10 cellular contexts compared by ENCODE assay signal in the genomic region with DNA sequence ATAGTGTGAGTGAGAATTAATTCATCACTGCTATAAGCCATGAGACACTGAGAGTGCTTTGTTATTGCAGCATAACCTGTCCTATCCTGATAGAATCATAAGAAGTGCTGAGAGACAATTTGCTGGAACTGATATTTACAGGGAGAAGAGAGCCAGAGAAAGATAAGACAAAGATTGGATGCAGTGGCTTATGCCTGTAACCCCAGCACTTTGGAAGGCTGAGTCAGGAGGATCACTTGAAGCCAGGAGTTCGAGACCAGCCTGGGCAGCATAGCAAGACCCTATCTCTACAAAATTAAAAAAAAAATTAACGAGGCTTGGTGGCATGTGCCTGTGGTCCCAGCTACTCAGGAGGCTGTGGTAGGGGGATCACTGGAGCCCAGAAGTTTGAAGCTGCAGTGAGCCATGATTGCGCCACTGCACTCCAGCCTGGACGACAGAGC. TPM values are rescaled to one million over a fixed set of nuclear protein-coding genes. Genes with fewer than 3 reads are reported as not detected.
DNase-seq lines count a peak whose midpoint lies in the region; ATAC-seq and TF ChIP-seq lines count a peak whose summit lies in the region.
"Had no signal": no experiment of that assay in that cellular context is flagged by ENCODE, and none has a peak within 500 bp of the region (broad histone marks: within the 10 kb centered on the region; RNA-seq: fewer than 3 reads in every experiment).

No MANE protein-coding gene starts in this region.

- H3K27me3 ChIP-seq in liver (ENCODE audit: control insufficient read depth in 4 of 4, insufficient read depth in 4 of 4, low read length in 3 of 4) (no peaks in the 10 kb centered on the region), thymus (ENCODE audit: control insufficient read depth, insufficient read depth) (no peaks in the 10 kb centered on the region), prostate gland (replicated peaks; ENCODE audit: insufficient read depth) (no peaks in the 10 kb centered on the region)
- H3K27me3 ChIP-seq: SJCRH30 had no signal

- no peak for TF ChIP-seq RAD21 in liver (IDR thresholded peaks at IDR 0.05)

- WGBS in liver, result 93% methylated on average over 4 of the region's 4 CpGs
- WGBS in thymus, result 91% methylated on average over 4 of the region's 4 CpGs
- 91% methylated on average over 4 of the region's 4 CpGs for WGBS in prostate gland

- no peak overlapping the region for H3K4me3 ChIP-seq in liver (ENCODE audit: low read depth in 1 of 3, low read length in 3 of 3)
- H3K4me3 ChIP-seq in thymus (ENCODE audit: low read length), result no peak overlapping the region
- H3K4me3 ChIP-seq in prostate gland, result no peak overlapping the region
- H3K4me3 ChIP-seq: SJCRH30 had no signal

- TF ChIP-seq CTCF in liver (IDR thresholded peaks at IDR 0.05; ENCODE audit: low read depth, low read length, missing input control) (no peak), prostate gland (IDR thresholded peaks at IDR 0.05) (no peak)

- peaks cover 6 to 62% (median 28%) of the 10 kb centered on the region in 4 donors for H3K4me1 ChIP-seq in liver (ENCODE audit: control insufficient read depth in 4 of 4, insufficient read depth in 4 of 4, low read length in 3 of 4)
- H3K4me1 ChIP-seq in thymus (ENCODE audit: control insufficient read depth, insufficient read depth, low read length), result peaks cover 19% of the 10 kb centered on the region
- no peaks in the 10 kb centered on the region for H3K4me1 ChIP-seq in prostate gland (replicated peaks)

- H3K9ac ChIP-seq in liver (ENCODE audit: low read depth in 1 of 2, low read length in 2 of 2), result peak overlapping the region in 1 of 2 donors; percentile 88

- no peaks in the 10 kb centered on the region for H3K9me3 ChIP-seq in liver (ENCODE audit: control insufficient read depth in 4 of 4, low read length in 3 of 4)
- H3K9me3 ChIP-seq in thymus (ENCODE audit: control insufficient read depth), result no peaks in the 10 kb centered on the region
- H3K9me3 ChIP-seq in prostate gland, result no peaks in the 10 kb centered on the region
- H3K9me3 ChIP-seq: SJCRH30 had no signal

- no peak for TF ChIP-seq POLR2A in prostate gland (IDR thresholded peaks at IDR 0.05)

- no peaks in the 10 kb centered on the region for H3K36me3 ChIP-seq in liver (ENCODE audit: control insufficient read depth in 4 of 4, insufficient read depth in 3 of 4, low read depth in 1 of 4, low read length in 3 of 4)
- H3K36me3 ChIP-seq in thymus (ENCODE audit: control insufficient read depth, insufficient read depth), result no peaks in the 10 kb centered on the region
- no peaks in the 10 kb centered on the region for H3K36me3 ChIP-seq in prostate gland
- H3K36me3 ChIP-seq: SJCRH30 had no signal

- H3K27me3 Mint-ChIP-seq in activated T-cell treated with anti-CD3 and anti-CD28 coated beads, Interleukin-2, amount 50 U/mL, for 72 hours (ENCODE audit: low read depth), result no peaks in the 10 kb centered on the region
- no peaks in the 10 kb centered on the region for H3K27me3 Mint-ChIP-seq in activated T-helper 1 cell treated with anti-CD3 and anti-CD28 coated beads, Interleukin-12 subunit alpha, Interleukin-12 subunit beta, Interleukin-2, Interleukin-4 antibody, amounts not matched to agents 30 ng/mL and 10 ng/mL and 1 ng/mL, durations not matched to agents 14 hours and 24 hours and 36 hours (ENCODE audit: insufficient read depth)

- peaks cover 2 to 5% of the 10 kb centered on the region in 2 donors for H3K36me3 Mint-ChIP-seq in activated T-cell treated with anti-CD3 and anti-CD28 coated beads, Interleukin-2, amount 50 U/mL, for 72 hours (ENCODE audit: insufficient read depth in 2 of 2)
- peaks cover 3% of the 10 kb centered on the region for H3K36me3 Mint-ChIP-seq in activated T-helper 1 cell treated with anti-CD3 and anti-CD28 coated beads, Interleukin-12 subunit alpha, Interleukin-12 subunit beta, Interleukin-2, Interleukin-4 antibody, amounts not matched to agents 30 ng/mL and 10 ng/mL and 1 ng/mL, durations not matched to agents 14 hours and 24 hours and 36 hours (ENCODE audit: low read depth)

- peak overlapping the region; percentile 93 for H3K27ac Mint-ChIP-seq in activated T-cell treated with anti-CD3 and anti-CD28 coated beads, Interleukin-2, amount 50 U/mL, for 72 hours
- peak overlapping the region; percentile 99 for H3K27ac Mint-ChIP-seq in activated T-helper 1 cell treated with anti-CD3 and anti-CD28 coated beads, Interleukin-12 subunit alpha, Interleukin-12 subunit beta, Interleukin-2, Interleukin-4 antibody, amounts not matched to agents 30 ng/mL and 10 ng/mL and 1 ng/mL, durations not matched to agents 14 hours and 24 hours and 36 hours

- ATAC-seq in activated T-cell treated with anti-CD3 and anti-CD28 coated beads, Interleukin-2, amount 50 U/mL, for 72 hours (replicated peaks in 1 of 2), result no peak

- peak overlapping the region; percentile 91 to 92 for H3K27ac ChIP-seq in liver (ENCODE audit: low read depth in 1 of 2, low read length in 2 of 2)
- peak overlapping the region; percentile 81 for H3K27ac ChIP-seq in thymus (ENCODE audit: low read depth)
- peak overlapping the region in 1 of 2 donors; percentile 34 for H3K27ac ChIP-seq in prostate gland
- H3K27ac ChIP-seq: SJCRH30 had no signal

- no peak for DNase-seq in activated T-cell treated with anti-CD3 and anti-CD28 coated beads, Interleukin-2, amount 50 U/mL, for 72 hours
- DNase-seq in activated T-cell treated with anti-CD3 and anti-CD28 coated beads, Interleukin-2, amount 50 U/mL, for 48 hours, result no peak
- no peak for DNase-seq in activated T-helper 1 cell treated with anti-CD3 and anti-CD28 coated beads, Interleukin-12 subunit alpha, Interleukin-12 subunit beta, Interleukin-2, Interleukin-4 antibody, amounts not matched to agents 30 ng/mL and 10 ng/mL and 1 ng/mL, durations not matched to agents 14 hours and 24 hours and 36 hours (ENCODE audit: low spot score)
- DNase-seq in Ammon's horn (ENCODE audit: low spot score) (no peak), NCI-H1417 (lab: John Stamatoyannopoulos, UW) (no peak), prostate gland (ENCODE audit: low spot score) (no peak)
- DNase-seq: NCI-H2171 treated with DMSO at 0.1 percent for 48 hours, SJCRH30 had no signal

- H3K4me3 Mint-ChIP-seq in activated T-cell treated with anti-CD3 and anti-CD28 coated beads, Interleukin-2, amount 50 U/mL, for 72 hours, result peak overlapping the region; percentile 71 to 77
- peak overlapping the region; percentile 68 for H3K4me3 Mint-ChIP-seq in activated T-helper 1 cell treated with anti-CD3 and anti-CD28 coated beads, Interleukin-12 subunit alpha, Interleukin-12 subunit beta, Interleukin-2, Interleukin-4 antibody, amounts not matched to agents 30 ng/mL and 10 ng/mL and 1 ng/mL, durations not matched to agents 14 hours and 24 hours and 36 hours

- H3K9me3 Mint-ChIP-seq in activated T-cell treated with anti-CD3 and anti-CD28 coated beads, Interleukin-2, amount 50 U/mL, for 72 hours, result peaks cover 2 to 3% of the 10 kb centered on the region in 2 donors
- H3K9me3 Mint-ChIP-seq in activated T-helper 1 cell treated with anti-CD3 and anti-CD28 coated beads, Interleukin-12 subunit alpha, Interleukin-12 subunit beta, Interleukin-2, Interleukin-4 antibody, amounts not matched to agents 30 ng/mL and 10 ng/mL and 1 ng/mL, durations not matched to agents 14 hours and 24 hours and 36 hours, result no peaks in the 10 kb centered on the region

- intact Hi-C loops in activated T-helper 1 cell treated with anti-CD3 and anti-CD28 coated beads, Interleukin-12 subunit alpha, Interleukin-12 subunit beta, Interleukin-2, Interleukin-4 antibody, amounts not matched to agents 30 ng/mL and 10 ng/mL and 1 ng/mL, durations not matched to agents 14 hours and 24 hours and 36 hours (cut with micrococcal nuclease), result loop anchor here (1.0 to 10.0 kb wide), 7 partner anchors 15 to 443 kb away; a partner anchor contains a TSS
- intact Hi-C loops in prostate gland (cut with DNase I), result no loop called here

- H3K4me1 Mint-ChIP-seq in activated T-cell treated with anti-CD3 and anti-CD28 coated beads, Interleukin-2, amount 50 U/mL, for 72 hours (ENCODE audit: low read depth), result peaks cover 88% of the 10 kb centered on the region
- peaks cover 80% of the 10 kb centered on the region for H3K4me1 Mint-ChIP-seq in activated T-helper 1 cell treated with anti-CD3 and anti-CD28 coated beads, Interleukin-12 subunit alpha, Interleukin-12 subunit beta, Interleukin-2, Interleukin-4 antibody, amounts not matched to agents 30 ng/mL and 10 ng/mL and 1 ng/mL, durations not matched to agents 14 hours and 24 hours and 36 hours (ENCODE audit: low read depth)

TF ChIP-seq in liver, 16 proteins besides CTCF, POLR2A, EP300 and RAD21:
- TF ChIP-seq, protein P1, sequence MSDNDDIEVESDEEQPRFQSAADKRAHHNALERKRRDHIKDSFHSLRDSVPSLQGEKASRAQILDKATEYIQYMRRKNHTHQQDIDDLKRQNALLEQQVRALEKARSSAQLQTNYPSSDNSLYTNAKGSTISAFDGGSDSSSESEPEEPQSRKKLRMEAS (IDR thresholded peaks at IDR 0.05), result no peak
- TF ChIP-seq EGR1 (IDR thresholded peaks at IDR 0.05; ENCODE audit: low read depth in 2 of 2) (no peak), FOXA1 (IDR thresholded peaks at IDR 0.05) (no peak), YY1 (IDR thresholded peaks at IDR 0.05) (no peak), FOXA2 (IDR thresholded peaks at IDR 0.05) (no peak)

RNA-seq across cellular contexts. Expression of a gene that starts 3.0 kb away (rescaled TPM):
- total RNA-seq in activated T-cell treated with anti-CD3 and anti-CD28 coated beads, Interleukin-2, amount 50 U/mL, for 72 hours, result 10 to 100 TPM; 12.6 to 14.8 TPM
- total RNA-seq in activated T-helper 1 cell treated with anti-CD3 and anti-CD28 coated beads, Interleukin-12 subunit alpha, Interleukin-12 subunit beta, Interleukin-2, Interleukin-4 antibody, amounts not matched to agents 30 ng/mL and 10 ng/mL and 1 ng/mL, durations not matched to agents 14 hours and 24 hours and 36 hours, result 7.3 and 8.0 TPM in 2 replicates
- total RNA-seq in liver (1 to 10 TPM; 2.4 to 3.2 TPM), prostate gland (10 to 100 TPM in 1 of 2 donors, 1 to 10 TPM in 1; 1.4 to 11.8 TPM)
- polyA plus RNA-seq in liver (1 to 10 TPM; 1.2 to 2.0 TPM), thymus (2.3 TPM)
